1 cellular context compared by ENCODE assay signal in the genomic region with DNA sequence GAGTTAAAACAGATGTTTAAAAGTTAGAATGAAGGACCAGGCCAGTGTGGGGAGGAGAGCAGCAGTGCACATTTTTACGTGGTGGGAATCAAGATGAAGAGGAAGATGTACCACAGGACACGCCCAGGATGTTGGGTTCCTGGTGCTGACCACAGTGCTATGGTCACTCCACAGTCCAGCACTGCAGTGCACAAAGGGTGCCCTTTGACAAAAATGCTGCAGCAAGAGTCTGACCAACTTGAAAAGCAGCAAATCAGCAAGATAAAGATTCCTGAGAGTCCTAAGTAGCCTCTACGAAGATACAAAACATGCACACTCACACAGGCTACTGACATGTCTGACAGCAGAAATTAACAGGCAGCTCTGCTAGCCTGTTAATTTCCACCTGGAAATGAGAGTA.
TF ChIP-seq lines count a peak whose summit lies in the region.

No MANE protein-coding gene starts in this region.

TF ChIP-seq in WTC11, 78 proteins besides CTCF, POLR2A, EP300 and RAD21 (continued from another document):
- TF ChIP-seq E2F4 (CRISPR knock-in tag; IDR thresholded peaks at IDR 0.05; ENCODE audit: borderline replicate concordance, low read depth) (no peak), NR3C1 (CRISPR knock-in tag; conservative IDR thresholded peaks at IDR 0.05; ENCODE audit: low read depth) (no peak), AFF4 (CRISPR knock-in tag; IDR thresholded peaks at IDR 0.05; ENCODE audit: borderline replicate concordance) (no peak)
